1 cellular context compared by ENCODE assay signal in genomic region chr7:5282464-5283316, GRCh38.
TF ChIP-seq lines count a peak whose summit lies in the region.

TSS of gene SLC29A4 (plus strand) at chr7:5282943. CDS start at chr7:5287817, 4,874 bp downstream.

TF ChIP-seq in HepG2, 621 proteins besides CTCF, POLR2A, EP300 and RAD21 (continued from another document):
- no peak for TF ChIP-seq ZNF784 (CRISPR knock-in tag; IDR thresholded peaks at IDR 0.05; ENCODE audit: borderline replicate concordance)
- TF ChIP-seq ZNF660 (CRISPR knock-in tag; IDR thresholded peaks at IDR 0.05; ENCODE audit: borderline replicate concordance, low read depth) = no peak
- no peak for TF ChIP-seq HNF4A (CRISPR knock-in tag; IDR thresholded peaks at IDR 0.05)
- no peak for TF ChIP-seq ZBTB39 (CRISPR knock-in tag; IDR thresholded peaks at IDR 0.05)
- TF ChIP-seq ZHX1 (CRISPR knock-in tag; IDR thresholded peaks at IDR 0.05; ENCODE audit: low read depth) = no peak
- no peak for TF ChIP-seq POLR2AphosphoS2 (IDR thresholded peaks at IDR 0.05; ENCODE audit: low read depth, low read length)
- no peak for TF ChIP-seq ZNF549 (CRISPR knock-in tag; IDR thresholded peaks at IDR 0.05)
- 0 out of 2 replicates have a peak, but pooled peaks have one; percentile 35 for TF ChIP-seq PCBP1 (IDR thresholded peaks at IDR 0.05; ENCODE audit: borderline replicate concordance, low read depth, low read length)
- TF ChIP-seq ZNF383 (CRISPR knock-in tag; IDR thresholded peaks at IDR 0.05; ENCODE audit: borderline replicate concordance) = no peak
- TF ChIP-seq FOXM1 (CRISPR knock-in tag; IDR thresholded peaks at IDR 0.05) = no peak
- TF ChIP-seq BCLAF1 (IDR thresholded peaks at IDR 0.05) = no peak
- no peak for TF ChIP-seq RFXAP (CRISPR knock-in tag; IDR thresholded peaks at IDR 0.05; ENCODE audit: borderline replicate concordance)
- TF ChIP-seq ZNF263 (CRISPR knock-in tag; IDR thresholded peaks at IDR 0.05) = peak; percentile 92
- no peak for TF ChIP-seq PTBP1 (IDR thresholded peaks at IDR 0.05; ENCODE audit: low read depth, low read length, poor library complexity, severe bottlenecking)
- no peak for TF ChIP-seq SP4 (CRISPR knock-in tag; IDR thresholded peaks at IDR 0.05)
- TF ChIP-seq RARG (CRISPR knock-in tag; IDR thresholded peaks at IDR 0.05; ENCODE audit: low read depth) = no peak
- TF ChIP-seq PCBP2 (optimal IDR thresholded peaks at IDR 0.05; ENCODE audit: low read depth, low read length, poor library complexity, severe bottlenecking) = peak; percentile 82
- no peak for TF ChIP-seq POGK (CRISPR knock-in tag; conservative IDR thresholded peaks at IDR 0.05)
